In genomic region chr13:88651531-88651930, GRCh38 we compare ENCODE assay signal across 18 cellular contexts.
A peak's percentile ranks its signal among the peaks of the same experiment; 100 is the strongest.
DNase-seq lines count a peak whose midpoint lies in the region; ATAC-seq, FAIRE-seq and TF ChIP-seq lines count a peak whose summit lies in the region.
"Had no signal": no experiment of that assay in that cellular context is flagged by ENCODE, and none has a peak within 500 bp of the region (broad histone marks: within the 10 kb centered on the region; RNA-seq: fewer than 3 reads in every experiment).

No MANE protein-coding gene starts in this region.

- intact Hi-C loops in mammary epithelial cell (cut with micrococcal nuclease): no loop called here

- ATAC-seq in GM18511 (IDR thresholded peaks at IDR 0.05; ENCODE audit: unreplicated experiment) (peak; percentile 48), GM21825 (IDR thresholded peaks at IDR 0.05; ENCODE audit: unreplicated experiment) (peak; percentile 67), HG03565 (IDR thresholded peaks at IDR 0.05; ENCODE audit: unreplicated experiment) (peak; percentile 56), HG02588 (IDR thresholded peaks at IDR 0.05; ENCODE audit: unreplicated experiment) (no peak)
- ATAC-seq: CD8-positive, alpha-beta T cell; T-cell had no signal

- BruUV-seq in mammary epithelial cell (replicated peaks; lab: Mats Ljungman, UMichigan): no TSS peak

- no peaks in the 10 kb centered on the region for H3K9me3 ChIP-seq in mammary epithelial cell (replicated peaks; ENCODE audit: insufficient read depth, low read length)

- H3K4me1 ChIP-seq in mammary epithelial cell (ENCODE audit: insufficient read depth, low read length): no peaks in the 10 kb centered on the region

- H3K79me2 ChIP-seq in mammary epithelial cell (ENCODE audit: insufficient read depth, low read length): no peaks in the 10 kb centered on the region

- H3K27me3 ChIP-seq in mammary epithelial cell (ENCODE audit: insufficient read depth, low read length): no peaks in the 10 kb centered on the region

- dilution Hi-C loops in mammary epithelial cell (cut with HindIII; ENCODE audit: low sequenced_read_pairs): no loop called here

- DNase-seq in GM12891 (ENCODE audit: insufficient read length, low spot score) (no peak), mammary epithelial cell (no peak), NCI-H187 treated with DMSO at 0.1 percent for 48 hours (lab: John Stamatoyannopoulos, UW) (no peak)
- DNase-seq: CD8-positive, alpha-beta T cell; DMS79 treated with DMSO at 0.1 percent for 48 hours; GDM1; HFFc6; NCI-H1048; NCI-H446; NCI-H748 treated with DMSO at 0.1 percent for 48 hours; PC-9; T-cell had no signal

- H3K36me3 ChIP-seq in mammary epithelial cell (ENCODE audit: insufficient read depth, low read length): no peaks in the 10 kb centered on the region

- 77% methylated on average over 2 of the region's 5 CpGs for WGBS in mammary epithelial cell (ENCODE audit: low coverage, missing lambda C conversion rate)

- CTCF ChIA-PET in mammary epithelial cell (lab: Charles Lee; ENCODE audit: low non-redundant PET): no interaction called here

- in situ Hi-C loops in mammary epithelial cell (cut with MboI; ENCODE audit: low sequenced_read_pairs in 2 of 2): no loop called here

- no peak for TF ChIP-seq CTCF in mammary epithelial cell (conservative IDR thresholded peaks at IDR 0.05 in 1 of 2, IDR thresholded peaks at IDR 0.05 in 1 of 2; ENCODE audit: extremely low read depth in 1 of 2, insufficient read depth in 1 of 2, low read depth in 1 of 2, low read length in 2 of 2)

- H2AFZ ChIP-seq in mammary epithelial cell (ENCODE audit: low read depth, low read length): no peak overlapping the region
- H2AFZ ChIP-seq: PC-9 had no signal

- H4K20me1 ChIP-seq in mammary epithelial cell (ENCODE audit: insufficient read depth, low read length): no peaks in the 10 kb centered on the region

- no peak overlapping the region for H3K4me2 ChIP-seq in mammary epithelial cell (ENCODE audit: insufficient read depth, low read depth, low read length)
- H3K4me2 ChIP-seq: PC-9 had no signal

- H3K27ac ChIP-seq in mammary epithelial cell (ENCODE audit: insufficient read depth, low read depth, low read length): no peak overlapping the region
- H3K27ac ChIP-seq: HL-60, PC-9 had no signal

- H3K4me3 ChIP-seq in mammary epithelial cell (replicated peaks in 1 of 3; ENCODE audit: insufficient read depth in 1 of 3, low read depth in 2 of 3, low read length in 3 of 3): no peak overlapping the region
- H3K4me3 ChIP-seq: PC-9 had no signal

- peak; percentile 88 for FAIRE-seq in GM12891 (lab: Jason Lieb, UNC)
- FAIRE-seq: D721Med had no signal

- no peak overlapping the region for H3K9ac ChIP-seq in mammary epithelial cell (ENCODE audit: insufficient read depth, low read length)

- no peak for TF ChIP-seq POLR2A in GM12891 (IDR thresholded peaks at IDR 0.05; ENCODE audit: low read depth, low read length)

TF ChIP-seq in GM12891, 5 proteins besides CTCF, POLR2A, EP300 and RAD21:
- TF ChIP-seq SPI1 (IDR thresholded peaks at IDR 0.05; ENCODE audit: low read depth, low read length) (0 out of 2 replicates have a peak, but pooled peaks have one; percentile 7), PAX5 (IDR thresholded peaks at IDR 0.05; ENCODE audit: insufficient read depth, low read length, severe bottlenecking) (peak; percentile 86), TAF1 (IDR thresholded peaks at IDR 0.05; ENCODE audit: low read depth, low read length) (no peak)
